Comparison of ENCODE assay signal across 5 cellular contexts in genomic region chr2:179712825-179713224, GRCh38.
"Had no signal": no experiment of that assay in that cellular context is flagged by ENCODE, and none has a peak within 500 bp of the region (broad histone marks: within the 10 kb centered on the region; RNA-seq: fewer than 3 reads in every experiment).

No MANE protein-coding gene starts in this region.

- H3K9me3 Mint-ChIP-seq: GM23338, H9, IgD-negative memory B cell had no signal

- H2AFZ ChIP-seq: GM23338 had no signal

- H3K4me1 Mint-ChIP-seq: IgD-negative memory B cell had no signal

- H3K4me3 Mint-ChIP-seq: GM23338, H9, IgD-negative memory B cell had no signal

- H3K4me3 ChIP-seq: GM23338 had no signal

- H3K27me3 Mint-ChIP-seq: IgD-negative memory B cell had no signal

- H3K27ac Mint-ChIP-seq: GM23338, H9, IgD-negative memory B cell had no signal

- H3K4me2 ChIP-seq: GM23338 had no signal

- H3K36me3 Mint-ChIP-seq: IgD-negative memory B cell had no signal

- DNase-seq: H9, HCEC 1CT, KG1 had no signal
